Comparison of ENCODE assay signal across 27 cellular contexts in the genomic region with DNA sequence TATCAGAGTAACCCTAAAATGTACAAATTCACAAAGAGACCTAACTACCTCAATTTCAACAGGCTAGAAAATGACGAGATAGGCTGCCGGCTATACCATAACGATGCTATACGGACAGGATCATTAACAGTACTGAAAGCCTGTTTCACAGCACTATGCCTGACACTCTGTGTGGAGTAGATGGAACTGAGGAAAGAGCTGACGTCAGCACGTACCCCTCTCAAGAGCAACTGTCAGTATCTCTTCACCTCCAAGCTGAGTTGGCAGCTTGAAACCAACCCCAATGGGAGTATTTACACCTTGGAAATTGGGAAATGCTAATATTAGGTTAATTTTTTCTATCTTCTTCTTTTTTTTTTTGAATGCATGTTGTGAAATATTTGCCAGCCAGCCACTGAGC. TPM values are rescaled to one million over a fixed set of nuclear protein-coding genes. Genes with fewer than 3 reads are reported as not detected.
"Had no signal": no experiment of that assay in that cellular context is flagged by ENCODE, and none has a peak within 500 bp of the region (broad histone marks: within the 10 kb centered on the region; RNA-seq: fewer than 3 reads in every experiment).

No MANE protein-coding gene starts in this region.

- H3K27ac ChIP-seq: heart left ventricle had no signal

- FAIRE-seq: astrocyte, colon, frontal cortex had no signal

- H3K27me3 ChIP-seq: heart left ventricle had no signal

- ATAC-seq: activated T-cell treated with anti-CD3 and anti-CD28 coated beads, Interleukin-2, amount 50 U/mL, for 72 hours; esophagus mucosa; heart left ventricle; WTC11 had no signal

- H3K9me3 ChIP-seq: heart left ventricle had no signal

- DNase-seq: activated CD4-positive, alpha-beta memory T cell treated with anti-CD3 and anti-CD28 coated beads, Interleukin-2, amount 10 ng/mL, durations not matched to agents 7 days and 5 days; activated CD4-positive, alpha-beta T cell treated with anti-CD3 and anti-CD28 coated beads for 1 hour; activated CD4-positive, alpha-beta T cell treated with anti-CD3 and anti-CD28 coated beads for 4 hours; activated CD4-positive, alpha-beta T cell treated with anti-CD3 and anti-CD28 coated beads, Interleukin-2, amount 10 ng/mL, durations not matched to agents 7 days and 5 days; activated CD4-positive, alpha-beta T cell treated with anti-CD3 and anti-CD28 coated beads, Interleukin-2, amount 50 U/mL, for 4 hours; activated CD8-positive, alpha-beta memory T cell treated with anti-CD3 and anti-CD28 coated beads, Interleukin-2, amount 50 U/mL, for 48 hours; activated gamma-delta T cell; activated naive CD4-positive, alpha-beta T cell; activated naive CD4-positive, alpha-beta T cell treated with anti-CD3 and anti-CD28 coated beads, Interleukin-2, amount 50 U/mL, for 16 hours; activated T-cell treated with anti-CD3 and anti-CD28 coated beads for 4 hours; activated T-cell treated with anti-CD3 and anti-CD28 coated beads, Interleukin-2, amount 50 U/mL, for 24 hours; activated T-cell treated with anti-CD3 and anti-CD28 coated beads, Interleukin-2, amount 50 U/mL, for 72 hours; amniotic stem cell; anterior cingulate cortex; caudate nucleus; effector CD8-positive, alpha-beta T cell; endodermal cell; foreskin fibroblast; glutamatergic neuron; heart left ventricle; T-helper 2 cell had no signal

- H3K4me1 ChIP-seq: heart left ventricle had no signal

- H3K4me3 ChIP-seq: heart left ventricle had no signal

RNA-seq across cellular contexts. Expression of a gene that starts 53.6 kb away (rescaled TPM):
- total RNA-seq: epithelial cell of proximal tubule had no signal
